ENCODE assay signal across 25 cellular contexts in genomic region chr6:75318900-75319299, GRCh38.
"Had no signal": no experiment of that assay in that cellular context is flagged by ENCODE, and none has a peak within 500 bp of the region (broad histone marks: within the 10 kb centered on the region; RNA-seq: fewer than 3 reads in every experiment).

No MANE protein-coding gene starts in this region.

- H3K4me1 Mint-ChIP-seq: naive B cell had no signal

- H3K27me3 ChIP-seq: colonic mucosa, esophagus squamous epithelium, gastrocnemius medialis, heart right ventricle, left lung had no signal

- H3K36me3 ChIP-seq: colonic mucosa, esophagus squamous epithelium, left lung, lower lobe of right lung had no signal

- H3K9me3 ChIP-seq: colonic mucosa, esophagus squamous epithelium, gastrocnemius medialis, heart right ventricle, left lung, lower lobe of right lung, mucosa of descending colon had no signal

- H3K36me3 Mint-ChIP-seq: naive B cell had no signal

- H3K4me3 Mint-ChIP-seq: dendritic cell treated with granulocyte-macrophage colony-stimulating factor and Interleukin-4, amounts not matched to agents 40 ng/mL and 50 ng/mL, for 4 days; effector memory CD8-positive, alpha-beta T cell; endodermal cell; naive B cell; naive thymus-derived CD8-positive, alpha-beta T cell had no signal

- DNase-seq: colonic mucosa; cortex of kidney; effector CD8-positive, alpha-beta T cell; effector memory CD8-positive, alpha-beta T cell; endodermal cell; erythroblast; esophagus squamous epithelium; foreskin fibroblast; foreskin melanocyte; gastrocnemius medialis; glutamatergic neuron; head of caudate nucleus; heart right ventricle; hippocampal formation; left cardiac atrium; left lung; left ventricle myocardium superior; lower lobe of right lung; mesendoderm; mucosa of descending colon; naive B cell; naive thymus-derived CD8-positive, alpha-beta T cell had no signal

- H3K4me1 ChIP-seq: colonic mucosa, left lung, lower lobe of right lung had no signal

- H3K9me3 Mint-ChIP-seq: dendritic cell treated with granulocyte-macrophage colony-stimulating factor and Interleukin-4, amounts not matched to agents 40 ng/mL and 50 ng/mL, for 4 days; effector memory CD8-positive, alpha-beta T cell had no signal

- H3K4me3 ChIP-seq: colonic mucosa, esophagus squamous epithelium, gastrocnemius medialis, heart right ventricle, left lung, lower lobe of right lung, mucosa of descending colon had no signal

- ATAC-seq: effector memory CD8-positive, alpha-beta T cell; esophagus mucosa; gastrocnemius medialis; left lung; lower lobe of right lung; mucosa of descending colon; naive thymus-derived CD8-positive, alpha-beta T cell had no signal

- H3K27ac Mint-ChIP-seq: dendritic cell treated with granulocyte-macrophage colony-stimulating factor and Interleukin-4, amounts not matched to agents 40 ng/mL and 50 ng/mL, for 4 days; effector memory CD8-positive, alpha-beta T cell; endodermal cell; naive thymus-derived CD8-positive, alpha-beta T cell had no signal

- H3K27ac ChIP-seq: colonic mucosa, epithelial cell of prostate, esophagus squamous epithelium, gastrocnemius medialis, left lung, lower lobe of right lung had no signal
